ENCODE assay signal across 18 cellular contexts in the genomic region with DNA sequence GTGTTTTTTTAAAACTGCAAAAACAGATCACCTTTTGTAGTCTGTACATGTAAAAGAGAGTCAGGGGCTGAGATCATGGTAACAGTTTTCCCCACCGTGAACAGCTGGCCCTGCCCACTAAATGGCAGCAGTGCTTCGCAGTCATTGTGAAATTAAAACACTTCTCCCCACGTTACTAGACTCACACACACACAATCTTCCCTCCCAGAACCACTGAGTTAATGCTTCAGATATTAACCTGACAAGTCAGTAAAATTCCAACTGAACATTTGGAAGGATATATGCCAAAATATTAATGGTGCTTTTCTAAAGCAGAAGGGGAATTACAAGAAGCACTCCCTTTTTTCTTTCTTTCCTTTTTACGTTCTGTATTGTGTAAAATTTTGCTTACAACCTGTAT. TPM values are rescaled to one million over a fixed set of nuclear protein-coding genes. Genes with fewer than 3 reads are reported as not detected.
DNase-seq lines count a peak whose midpoint lies in the region; ATAC-seq, FAIRE-seq and TF ChIP-seq lines count a peak whose summit lies in the region.
"Had no signal": no experiment of that assay in that cellular context is flagged by ENCODE, and none has a peak within 500 bp of the region (broad histone marks: within the 10 kb centered on the region; RNA-seq: fewer than 3 reads in every experiment).

No MANE protein-coding gene starts in this region.

- H3K79me2 ChIP-seq in KMS-11 (ENCODE audit: insufficient read depth, low read depth) (no peaks in the 10 kb centered on the region), H1 (ENCODE audit: control insufficient read depth in 1 of 2, insufficient read depth in 2 of 2, low read length in 2 of 2) (no peaks in the 10 kb centered on the region)

- H3K14ac ChIP-seq in H1 (ENCODE audit: insufficient read length): no peak overlapping the region

- H3K27ac Mint-ChIP-seq in endodermal cell: no peak overlapping the region
- H3K27ac Mint-ChIP-seq: activated naive CD8-positive, alpha-beta T cell treated with anti-CD3 and anti-CD28 coated beads for 36 hours had no signal

- H3K23me2 ChIP-seq in H1 (ENCODE audit: low read depth, low read length): no peaks in the 10 kb centered on the region

- no peak overlapping the region for H2BK20ac ChIP-seq in H1 (ENCODE audit: low read length)

- TF ChIP-seq RAD21 in H1 (IDR thresholded peaks at IDR 0.05 in 1 of 2, conservative IDR thresholded peaks at IDR 0.05 in 1 of 2; ENCODE audit: low read depth in 2 of 2, low read length in 2 of 2): no peak

- no peaks in the 10 kb centered on the region for H3K4me1 Mint-ChIP-seq in endodermal cell
- H3K4me1 Mint-ChIP-seq: activated naive CD8-positive, alpha-beta T cell treated with anti-CD3 and anti-CD28 coated beads for 36 hours; central memory CD8-positive, alpha-beta T cell had no signal

- peaks cover 15% of the 10 kb centered on the region; the same call in 1 of the 2 replicates for H3K27me3 ChIP-seq in KMS-11 (ENCODE audit: insufficient read depth, low read depth)
- peaks cover 0 to 3% (median 0%) of the 10 kb centered on the region in 4 experiments; a peak in 2 of 7 replicates for H3K27me3 ChIP-seq in H1 (replicated peaks in 1 of 4; ENCODE audit: control insufficient read depth in 3 of 4, extremely low read depth in 1 of 4, insufficient read depth in 3 of 4, low read length in 3 of 4)
- no peaks in the 10 kb centered on the region for H3K27me3 ChIP-seq in endodermal cell (ENCODE audit: control insufficient read depth, insufficient read depth, low read length, poor library complexity, severe bottlenecking)
- H3K27me3 ChIP-seq: upper lobe of left lung had no signal

- no peak overlapping the region for H4K91ac ChIP-seq in H1 (replicated peaks; ENCODE audit: insufficient read length, low read length)

- H3K36me3 Mint-ChIP-seq in endodermal cell (ENCODE audit: low read depth): no peaks in the 10 kb centered on the region
- H3K36me3 Mint-ChIP-seq: activated naive CD8-positive, alpha-beta T cell treated with anti-CD3 and anti-CD28 coated beads for 36 hours had no signal

- H3K36me3 ChIP-seq in KMS-11 (ENCODE audit: insufficient read depth): no peaks in the 10 kb centered on the region
- no peaks in the 10 kb centered on the region for H3K36me3 ChIP-seq in H1 (ENCODE audit: control insufficient read depth in 2 of 4, insufficient read depth in 4 of 4, low read length in 3 of 4)
- H3K36me3 ChIP-seq in endodermal cell (ENCODE audit: control insufficient read depth, insufficient read depth, low read length): no peaks in the 10 kb centered on the region
- H3K36me3 ChIP-seq: upper lobe of left lung had no signal

- H3K4me2 ChIP-seq in KMS-11: no peak overlapping the region
- H3K4me2 ChIP-seq in H1 (ENCODE audit: insufficient read depth in 1 of 2, low read depth in 2 of 2, low read length in 2 of 2): no peak overlapping the region
- H3K4me2 ChIP-seq: smooth muscle cell had no signal

- no peak for FAIRE-seq in H1 (lab: Jason Lieb, UNC)
- FAIRE-seq: islet of Langerhans had no signal

- no peak for TF ChIP-seq CTCF in 22Rv1 (IDR thresholded peaks at IDR 0.05)
- no peak for TF ChIP-seq CTCF in KMS-11 (conservative IDR thresholded peaks at IDR 0.05; ENCODE audit: low read depth, low read length)
- no peak for TF ChIP-seq CTCF in H1 (IDR thresholded peaks at IDR 0.05; ENCODE audit: control extremely low read depth in 1 of 3, insufficient read depth in 1 of 3, low read depth in 1 of 3, low read length in 3 of 3)
- TF ChIP-seq CTCF in omental fat pad (IDR thresholded peaks at IDR 0.05): no peak
- TF ChIP-seq CTCF in endodermal cell (conservative IDR thresholded peaks at IDR 0.05): no peak
- TF ChIP-seq CTCF in GM10248 (IDR thresholded peaks at IDR 0.05; ENCODE audit: control extremely low read depth, extremely low read depth, low read depth, missing control alignments): no peak

- peak overlapping the region; percentile 73 for H3K56ac ChIP-seq in H1 (replicated peaks; ENCODE audit: insufficient read length, low read depth, low read length)

- no peak overlapping the region for H2BK15ac ChIP-seq in H1 (ENCODE audit: low read length)

- TF ChIP-seq EP300 in H1 (IDR thresholded peaks at IDR 0.05; ENCODE audit: borderline replicate concordance in 1 of 2, low read depth in 2 of 2, low read length in 2 of 2): no peak

- no peak overlapping the region for H4K8ac ChIP-seq in H1 (ENCODE audit: extremely low read depth, insufficient read depth, low read length)

- no peak overlapping the region for H3K4me3 ChIP-seq in KMS-11 (IDR thresholded peaks at IDR 0.05; ENCODE audit: insufficient read depth, low read depth, low read length)
- H3K4me3 ChIP-seq in H1 (ENCODE audit: extremely low read depth in 1 of 4, insufficient read depth in 2 of 4, low read depth in 3 of 4, low read length in 4 of 4): no peak overlapping the region
- H3K4me3 ChIP-seq in endodermal cell (ENCODE audit: low read length): no peak overlapping the region
- H3K4me3 ChIP-seq: smooth muscle cell, upper lobe of left lung had no signal

- H3K27ac ChIP-seq in 22Rv1 (0 out of 2 replicates have a peak overlapping the region, but pooled peaks have one; percentile 5), KMS-11 (no peak overlapping the region), H1 (ENCODE audit: low read depth, low read length) (no peak overlapping the region), endodermal cell (ENCODE audit: low read depth, low read length) (no peak overlapping the region)

- H3K23ac ChIP-seq in H1 (ENCODE audit: insufficient read length): no peak overlapping the region

- no peaks in the 10 kb centered on the region for H3K9me3 Mint-ChIP-seq in endodermal cell
- H3K9me3 Mint-ChIP-seq: activated naive CD8-positive, alpha-beta T cell treated with anti-CD3 and anti-CD28 coated beads for 36 hours had no signal

- no peaks in the 10 kb centered on the region for H3K79me1 ChIP-seq in H1 (ENCODE audit: low read depth, low read length)

- H2AK5ac ChIP-seq in H1 (ENCODE audit: low read depth, low read length): no peak overlapping the region

- 90% methylated on average over 4 of the region's 4 CpGs; no CpG with 5 or more reads in 1 of the 2 experiments for WGBS in H1 (ENCODE audit: extremely low coverage in 1 of 2, insufficient coverage in 1 of 2, insufficient read length in 1 of 2, insufficient replicate concordance in 2 of 2, low coverage in 1 of 2, low lambda C conversion rate in 2 of 2, missing lambda C conversion rate in 1 of 2), 2 experiments
- WGBS in endodermal cell (ENCODE audit: insufficient coverage in 1 of 2, insufficient read length in 1 of 2), 2 experiments: 85 to 100% methylated on average over 3 to 4 of the region's 4 CpGs

- H3K4ac ChIP-seq in H1 (replicated peaks; ENCODE audit: insufficient read length, low read depth, low read length): no peak overlapping the region

- peak overlapping the region; percentile 7; the same call in 1 of the 2 replicates for H2AFZ ChIP-seq in KMS-11 (ENCODE audit: low read depth)
- no peak overlapping the region for H2AFZ ChIP-seq in H1 (ENCODE audit: low read length)

- H2BK120ac ChIP-seq in H1 (replicated peaks; ENCODE audit: low read depth, low read length): no peak overlapping the region

- no peak overlapping the region for H3K18ac ChIP-seq in H1 (ENCODE audit: extremely low read depth, low read length)

- H2BK12ac ChIP-seq in H1 (ENCODE audit: low read depth, low read length): no peak overlapping the region

- CTCF ChIA-PET in H1 (lab: Charles Lee; ENCODE audit: partially characterized antibody) (interaction anchor here (0.6 to 3.2 kb wide), 39 partner anchors 8 to 834 kb away, joined by 3 to 27 read pairs (median 5); a partner anchor contains a TSS), GM10248 (lab: Yijun Ruan, JAX) (interaction anchor here (0.6 to 5.2 kb wide), 31 partner anchors 10 to 1986 kb away, joined by 3 to 46 read pairs (median 4); a partner anchor contains a TSS)

- H3K9me3 ChIP-seq in H1 (ENCODE audit: insufficient read depth in 2 of 2, low read depth in 1 of 2, low read length in 1 of 2) (no peaks in the 10 kb centered on the region), endodermal cell (ENCODE audit: control insufficient read depth, low read length) (no peaks in the 10 kb centered on the region)
- H3K9me3 ChIP-seq: upper lobe of left lung had no signal

- no peak overlapping the region for H3K9ac ChIP-seq in KMS-11
- no peak overlapping the region for H3K9ac ChIP-seq in H1 (replicated peaks in 1 of 4; ENCODE audit: extremely low read depth in 1 of 4, low read depth in 3 of 4, low read length in 3 of 4)
- H3K9ac ChIP-seq in endodermal cell (ENCODE audit: extremely low read depth, low read length, poor library complexity, severe bottlenecking): no peak overlapping the region

- peaks cover 17% of the 10 kb centered on the region for H3K27me3 Mint-ChIP-seq in endodermal cell (ENCODE audit: insufficient read depth)

- H3K4me3 Mint-ChIP-seq in endodermal cell: no peak overlapping the region
- H3K4me3 Mint-ChIP-seq: activated naive CD8-positive, alpha-beta T cell treated with anti-CD3 and anti-CD28 coated beads for 36 hours; central memory CD8-positive, alpha-beta T cell had no signal

- H2BK5ac ChIP-seq in H1 (ENCODE audit: low read depth, low read length): no peak overlapping the region

- no peaks in the 10 kb centered on the region for H4K20me1 ChIP-seq in KMS-11 (ENCODE audit: insufficient read depth)
- no peaks in the 10 kb centered on the region for H4K20me1 ChIP-seq in H1 (replicated peaks in 1 of 2; ENCODE audit: control insufficient read depth in 1 of 2, insufficient read depth in 2 of 2, low read length in 2 of 2)

- no peaks in the 10 kb centered on the region for H3K4me1 ChIP-seq in KMS-11 (ENCODE audit: low read depth, poor library complexity, severe bottlenecking)
- H3K4me1 ChIP-seq in H1 (replicated peaks in 1 of 4; ENCODE audit: control insufficient read depth in 3 of 4, insufficient read depth in 4 of 4, low read length in 3 of 4): peaks cover 0 to 5% (median 1%) of the 10 kb centered on the region in 4 experiments; a peak in 2 of 7 replicates
- no peaks in the 10 kb centered on the region for H3K4me1 ChIP-seq in endodermal cell (ENCODE audit: control insufficient read depth, insufficient read depth, low read length)

- no peak for TF ChIP-seq POLR2A in H1 (IDR thresholded peaks at IDR 0.05; ENCODE audit: control extremely low read depth in 1 of 2, low read depth in 2 of 2, low read length in 2 of 2)

- no peak overlapping the region for H4K5ac ChIP-seq in H1 (ENCODE audit: insufficient read length, low read depth, low read length)

- DNase-seq in H1 (ENCODE audit: low read depth in 1 of 2, low spot score in 2 of 2) (no peak), omental fat pad (ENCODE audit: low spot score) (no peak), endodermal cell (no peak), GM10248 (ENCODE audit: extremely low spot score) (no peak)
- DNase-seq: NCI-H1417 treated with DMSO at 0.1 percent for 48 hours had no signal

- ATAC-seq in omental fat pad (ENCODE audit: low FRiP score): peak; percentile 15
- no peak for ATAC-seq in GM21447 (IDR thresholded peaks at IDR 0.05; ENCODE audit: unreplicated experiment)
- no peak for ATAC-seq in GM21786 (IDR thresholded peaks at IDR 0.05; ENCODE audit: unreplicated experiment)

- POLR2A ChIA-PET in H1 (lab: Charles Lee; ENCODE audit: partially characterized antibody) (interaction anchor here (1.1 to 1.8 kb wide), 4 partner anchors 35 to 70 kb away, joined by 3 to 6 read pairs (median 4); no protein-coding TSS in a partner anchor), GM10248 (lab: Yijun Ruan, JAX) (no interaction called here)

RNA-seq across cellular contexts. Expression of a gene that starts 1.2 kb away (rescaled TPM):
- not detected in 2 replicates for total RNA-seq in H1 (2021; fragmentation: NEBNext Ultra II Directional; extraction: Animal tissue kit (Norgen Biotek cat#: 25700))
- polyA plus RNA-seq in H1 (2011; rRNA removed): 0.06 and 0.14 TPM in 2 replicates
- 0.13 TPM for polyA plus RNA-seq in H1 (2011; cell fraction: cytosol; rRNA removed)
- polyA plus RNA-seq in H1 (2011; cell fraction: nucleus; rRNA removed): not detected
- 0.11 TPM in 1 of 4 replicates, not detected in the others for polyA plus RNA-seq in H1 (2012, experiment 1 of 2)
- not detected for polyA plus RNA-seq in H1 (2012, experiment 2 of 2)
- polyA plus RNA-seq in H1 (2013, experiment 1 of 2): 0.02 TPM
- polyA plus RNA-seq in H1 (2013, experiment 2 of 2): 0.02 TPM
- polyA minus RNA-seq in H1 (2011; rRNA and poly(A)+ RNA removed): 0.17 TPM in 1 of 2 replicates, not detected in the other
- not detected for polyA minus RNA-seq in H1 (2011; cell fraction: cytosol; rRNA and poly(A)+ RNA removed)
- polyA minus RNA-seq in H1 (2011; cell fraction: nucleus; rRNA and poly(A)+ RNA removed): not detected
- total RNA-seq in omental fat pad: 100 to 1,000 TPM in 2 of 4 donors, 10 to 100 TPM in 2; 35.2 to 382 (median 96.5) TPM
- total RNA-seq in endodermal cell: not detected
- polyA plus RNA-seq in endodermal cell (2013, experiment 1 of 2): not detected
- polyA plus RNA-seq in endodermal cell (2013, experiment 2 of 2): not detected
- total RNA-seq: activated naive CD8-positive, alpha-beta T cell treated with anti-CD3 and anti-CD28 coated beads for 36 hours; G401; glomerular endothelial cell; HT-29; mammary epithelial cell; smooth muscle cell had no signal
- polyA plus RNA-seq: smooth muscle cell had no signal

RNA-seq across cellular contexts. Expression of a gene that starts 12.8 kb away (rescaled TPM):
- 5.5 and 6.1 TPM in 2 replicates for total RNA-seq in H1 (2021; fragmentation: NEBNext Ultra II Directional; extraction: Animal tissue kit (Norgen Biotek cat#: 25700))
- polyA plus RNA-seq in H1 (2011; rRNA removed): 3.1 and 3.8 TPM in 2 replicates
- polyA plus RNA-seq in H1 (2011; cell fraction: cytosol; rRNA removed): 6.2 TPM
- 21.1 TPM for polyA plus RNA-seq in H1 (2011; cell fraction: nucleus; rRNA removed)
- 6.1 to 7.7 TPM (median 7.3 TPM) in 4 replicates for polyA plus RNA-seq in H1 (2012, experiment 1 of 2)
- 1.8 TPM for polyA plus RNA-seq in H1 (2012, experiment 2 of 2)
- polyA plus RNA-seq in H1 (2013, experiment 1 of 2): 5.1 TPM
- polyA plus RNA-seq in H1 (2013, experiment 2 of 2): 5.1 TPM
- polyA minus RNA-seq in H1 (2011; rRNA and poly(A)+ RNA removed): 5.6 and 6.1 TPM in 2 replicates
- polyA minus RNA-seq in H1 (2011; cell fraction: cytosol; rRNA and poly(A)+ RNA removed): 5.9 TPM
- polyA minus RNA-seq in H1 (2011; cell fraction: nucleus; rRNA and poly(A)+ RNA removed): 9.3 TPM
- total RNA-seq in omental fat pad (10 to 100 TPM; 13.2 to 27.9 (median 24.0) TPM), endodermal cell (1 to 10 TPM; 5.8 to 6.8 TPM)
- polyA plus RNA-seq in endodermal cell (2013, experiment 1 of 2): 6.6 TPM
- 10.8 TPM for polyA plus RNA-seq in endodermal cell (2013, experiment 2 of 2)

Comparison
In these comparisons a context has a peak if more than half of its experiments do, and no peak if none do; other contexts are left out.
1. RNA of a gene that starts 1.2 kb away (total RNA-seq): 35.2 to 382 TPM in omental fat pad; not detected in H1 and not detected in endodermal cell; every median in the first group is over 10 times any median in the second.